ENCODE assay signal across 1 cellular context in the genomic region with DNA sequence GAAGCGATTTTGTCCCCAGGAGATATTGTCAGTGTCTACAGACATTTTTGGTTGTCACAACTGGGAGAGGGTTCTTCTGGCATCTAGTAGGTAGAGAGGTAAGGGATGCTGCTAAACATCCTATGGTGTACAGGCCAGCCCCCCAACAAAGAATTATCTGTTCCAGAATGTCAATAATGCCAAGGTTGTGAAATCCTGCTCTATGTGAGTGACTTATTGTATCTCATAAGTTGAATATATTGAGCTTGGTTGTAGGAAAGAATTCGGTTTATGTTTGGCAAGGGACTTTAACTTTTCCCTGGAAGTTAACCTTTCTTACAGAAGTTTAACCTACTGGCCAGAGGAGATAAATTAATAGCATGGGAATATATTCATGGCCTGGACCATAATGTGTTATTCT.
A peak's percentile ranks its signal among the peaks of the same experiment; 100 is the strongest.
TF ChIP-seq lines count a peak whose summit lies in the region.

No MANE protein-coding gene starts in this region.

TF ChIP-seq in HepG2, 621 proteins besides CTCF, POLR2A, EP300 and RAD21 (continues in another document):
- TF ChIP-seq ISL2 (CRISPR knock-in tag; IDR thresholded peaks at IDR 0.05), result peak; percentile 70
- TF ChIP-seq ZIK1 (CRISPR knock-in tag; IDR thresholded peaks at IDR 0.05; ENCODE audit: borderline replicate concordance, low read depth), result no peak
- TF ChIP-seq JDP2 (CRISPR knock-in tag; IDR thresholded peaks at IDR 0.05; ENCODE audit: borderline replicate concordance), result no peak
- no peak for TF ChIP-seq GATA4 (IDR thresholded peaks at IDR 0.05; ENCODE audit: borderline replicate concordance, low read depth)
- peak; percentile 82 for TF ChIP-seq FOXA3 (CRISPR knock-in tag; IDR thresholded peaks at IDR 0.05)
- TF ChIP-seq RAD51 (IDR thresholded peaks at IDR 0.05; ENCODE audit: borderline replicate concordance), result no peak
- no peak for TF ChIP-seq LCORL (IDR thresholded peaks at IDR 0.05)
- TF ChIP-seq LCORL (CRISPR knock-in tag; IDR thresholded peaks at IDR 0.05), result no peak
- peak; percentile 39; the same call in 1 of the 2 replicates for TF ChIP-seq NR2F2 (IDR thresholded peaks at IDR 0.05; ENCODE audit: borderline replicate concordance, low read depth)
- no peak for TF ChIP-seq YEATS4 (CRISPR knock-in tag; IDR thresholded peaks at IDR 0.05; ENCODE audit: borderline replicate concordance)
- TF ChIP-seq, protein P1, sequence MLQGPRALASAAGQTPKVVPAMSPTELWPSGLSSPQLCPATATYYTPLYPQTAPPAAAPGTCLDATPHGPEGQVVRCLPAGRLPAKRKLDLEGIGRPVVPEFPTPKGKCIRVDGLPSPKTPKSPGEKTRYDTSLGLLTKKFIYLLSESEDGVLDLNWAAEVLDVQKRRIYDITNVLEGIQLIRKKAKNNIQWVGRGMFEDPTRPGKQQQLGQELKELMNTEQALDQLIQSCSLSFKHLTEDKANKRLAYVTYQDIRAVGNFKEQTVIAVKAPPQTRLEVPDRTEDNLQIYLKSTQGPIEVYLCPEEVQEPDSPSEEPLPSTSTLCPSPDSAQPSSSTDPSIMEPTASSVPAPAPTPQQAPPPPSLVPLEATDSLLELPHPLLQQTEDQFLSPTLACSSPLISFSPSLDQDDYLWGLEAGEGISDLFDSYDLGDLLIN (CRISPR knock-in tag; IDR thresholded peaks at IDR 0.05; ENCODE audit: borderline replicate concordance), result no peak
- TF ChIP-seq, protein P2, sequence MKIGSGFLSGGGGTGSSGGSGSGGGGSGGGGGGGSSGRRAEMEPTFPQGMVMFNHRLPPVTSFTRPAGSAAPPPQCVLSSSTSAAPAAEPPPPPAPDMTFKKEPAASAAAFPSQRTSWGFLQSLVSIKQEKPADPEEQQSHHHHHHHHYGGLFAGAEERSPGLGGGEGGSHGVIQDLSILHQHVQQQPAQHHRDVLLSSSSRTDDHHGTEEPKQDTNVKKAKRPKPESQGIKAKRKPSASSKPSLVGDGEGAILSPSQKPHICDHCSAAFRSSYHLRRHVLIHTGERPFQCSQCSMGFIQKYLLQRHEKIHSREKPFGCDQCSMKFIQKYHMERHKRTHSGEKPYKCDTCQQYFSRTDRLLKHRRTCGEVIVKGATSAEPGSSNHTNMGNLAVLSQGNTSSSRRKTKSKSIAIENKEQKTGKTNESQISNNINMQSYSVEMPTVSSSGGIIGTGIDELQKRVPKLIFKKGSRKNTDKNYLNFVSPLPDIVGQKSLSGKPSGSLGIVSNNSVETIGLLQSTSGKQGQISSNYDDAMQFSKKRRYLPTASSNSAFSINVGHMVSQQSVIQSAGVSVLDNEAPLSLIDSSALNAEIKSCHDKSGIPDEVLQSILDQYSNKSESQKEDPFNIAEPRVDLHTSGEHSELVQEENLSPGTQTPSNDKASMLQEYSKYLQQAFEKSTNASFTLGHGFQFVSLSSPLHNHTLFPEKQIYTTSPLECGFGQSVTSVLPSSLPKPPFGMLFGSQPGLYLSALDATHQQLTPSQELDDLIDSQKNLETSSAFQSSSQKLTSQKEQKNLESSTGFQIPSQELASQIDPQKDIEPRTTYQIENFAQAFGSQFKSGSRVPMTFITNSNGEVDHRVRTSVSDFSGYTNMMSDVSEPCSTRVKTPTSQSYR (CRISPR knock-in tag; IDR thresholded peaks at IDR 0.05; ENCODE audit: borderline replicate concordance), result no peak
- no peak for TF ChIP-seq ZNF564 (CRISPR knock-in tag; IDR thresholded peaks at IDR 0.05)
- no peak for TF ChIP-seq ZNF773 (CRISPR knock-in tag; IDR thresholded peaks at IDR 0.05; ENCODE audit: borderline replicate concordance)
- TF ChIP-seq SRF (IDR thresholded peaks at IDR 0.05; ENCODE audit: low read depth, low read length), result no peak
- TF ChIP-seq RARG (CRISPR knock-in tag; IDR thresholded peaks at IDR 0.05; ENCODE audit: low read depth), result no peak
- TF ChIP-seq, protein P3, sequence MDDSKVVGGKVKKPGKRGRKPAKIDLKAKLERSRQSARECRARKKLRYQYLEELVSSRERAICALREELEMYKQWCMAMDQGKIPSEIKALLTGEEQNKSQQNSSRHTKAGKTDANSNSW (CRISPR knock-in tag; IDR thresholded peaks at IDR 0.05; ENCODE audit: borderline replicate concordance), result no peak
- TF ChIP-seq AKAP8 (CRISPR knock-in tag; IDR thresholded peaks at IDR 0.05), result no peak
- TF ChIP-seq, protein P4, sequence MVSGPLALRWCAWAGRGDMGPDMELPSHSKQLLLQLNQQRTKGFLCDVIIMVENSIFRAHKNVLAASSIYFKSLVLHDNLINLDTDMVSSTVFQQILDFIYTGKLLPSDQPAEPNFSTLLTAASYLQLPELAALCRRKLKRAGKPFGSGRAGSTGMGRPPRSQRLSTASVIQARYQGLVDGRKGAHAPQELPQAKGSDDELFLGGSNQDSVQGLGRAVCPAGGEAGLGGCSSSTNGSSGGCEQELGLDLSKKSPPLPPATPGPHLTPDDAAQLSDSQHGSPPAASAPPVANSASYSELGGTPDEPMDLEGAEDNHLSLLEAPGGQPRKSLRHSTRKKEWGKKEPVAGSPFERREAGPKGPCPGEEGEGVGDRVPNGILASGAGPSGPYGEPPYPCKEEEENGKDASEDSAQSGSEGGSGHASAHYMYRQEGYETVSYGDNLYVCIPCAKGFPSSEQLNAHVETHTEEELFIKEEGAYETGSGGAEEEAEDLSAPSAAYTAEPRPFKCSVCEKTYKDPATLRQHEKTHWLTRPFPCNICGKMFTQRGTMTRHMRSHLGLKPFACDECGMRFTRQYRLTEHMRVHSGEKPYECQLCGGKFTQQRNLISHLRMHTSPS (CRISPR knock-in tag; IDR thresholded peaks at IDR 0.05; ENCODE audit: low read depth), result 0 out of 2 replicates have a peak, but pooled peaks have one; percentile 22
- peak; percentile 21; the same call in 1 of the 2 replicates for TF ChIP-seq RARA (CRISPR knock-in tag; IDR thresholded peaks at IDR 0.05)
- TF ChIP-seq PAF1 (CRISPR knock-in tag; IDR thresholded peaks at IDR 0.05), result no peak
- TF ChIP-seq, protein P5, sequence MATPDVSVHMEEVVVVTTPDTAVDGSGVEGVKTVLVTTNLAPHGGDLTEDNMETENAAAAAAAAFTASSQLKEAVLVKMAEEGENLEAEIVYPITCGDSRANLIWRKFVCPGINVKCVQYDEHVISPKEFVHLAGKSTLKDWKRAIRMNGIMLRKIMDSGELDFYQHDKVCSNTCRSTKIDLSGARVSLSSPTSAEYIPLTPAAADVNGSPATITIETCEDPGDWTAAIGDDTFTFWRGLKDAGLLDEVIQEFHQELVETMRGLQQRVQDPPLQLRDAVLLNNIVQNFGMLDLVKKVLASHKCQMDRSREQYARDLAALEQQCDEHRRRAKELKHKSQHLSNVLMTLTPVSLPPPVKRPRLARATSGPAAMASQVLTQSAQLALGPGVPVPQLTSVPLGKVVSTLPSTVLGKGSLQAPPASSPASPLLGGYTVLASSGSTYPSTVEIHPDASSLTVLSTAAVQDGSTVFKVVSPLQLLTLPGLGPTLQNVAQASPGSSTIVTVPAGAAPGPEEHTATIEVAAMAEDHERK (CRISPR knock-in tag; IDR thresholded peaks at IDR 0.05; ENCODE audit: low read depth), result no peak
- peak; percentile 32; the same call in 1 of the 2 replicates for TF ChIP-seq SALL1 (CRISPR knock-in tag; IDR thresholded peaks at IDR 0.05)
- TF ChIP-seq ZNF552 (CRISPR knock-in tag; IDR thresholded peaks at IDR 0.05; ENCODE audit: borderline replicate concordance), result no peak
- no peak for TF ChIP-seq SOX6 (IDR thresholded peaks at IDR 0.05)
- TF ChIP-seq SOX6 (CRISPR knock-in tag; IDR thresholded peaks at IDR 0.05), result peak; percentile 68; the same call in 1 of the 2 replicates
- TF ChIP-seq, protein P6, sequence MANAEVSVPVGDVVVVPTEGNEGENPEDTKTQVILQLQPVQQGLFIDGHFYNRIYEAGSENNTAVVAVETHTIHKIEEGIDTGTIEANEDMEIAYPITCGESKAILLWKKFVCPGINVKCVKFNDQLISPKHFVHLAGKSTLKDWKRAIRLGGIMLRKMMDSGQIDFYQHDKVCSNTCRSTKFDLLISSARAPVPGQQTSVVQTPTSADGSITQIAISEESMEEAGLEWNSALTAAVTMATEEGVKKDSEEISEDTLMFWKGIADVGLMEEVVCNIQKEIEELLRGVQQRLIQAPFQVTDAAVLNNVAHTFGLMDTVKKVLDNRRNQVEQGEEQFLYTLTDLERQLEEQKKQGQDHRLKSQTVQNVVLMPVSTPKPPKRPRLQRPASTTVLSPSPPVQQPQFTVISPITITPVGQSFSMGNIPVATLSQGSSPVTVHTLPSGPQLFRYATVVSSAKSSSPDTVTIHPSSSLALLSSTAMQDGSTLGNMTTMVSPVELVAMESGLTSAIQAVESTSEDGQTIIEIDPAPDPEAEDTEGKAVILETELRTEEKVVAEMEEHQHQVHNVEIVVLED (CRISPR knock-in tag; IDR thresholded peaks at IDR 0.05; ENCODE audit: borderline replicate concordance), result no peak
- TF ChIP-seq SAP130 (CRISPR knock-in tag; IDR thresholded peaks at IDR 0.05; ENCODE audit: low read depth), result no peak
- no peak for TF ChIP-seq MAZ (IDR thresholded peaks at IDR 0.05; ENCODE audit: borderline replicate concordance, low read depth, low read length)
- TF ChIP-seq MAZ (CRISPR knock-in tag; IDR thresholded peaks at IDR 0.05; ENCODE audit: low read depth), result no peak
- 0 out of 2 replicates have a peak, but pooled peaks have one; percentile 37 for TF ChIP-seq BCL6 (CRISPR knock-in tag; IDR thresholded peaks at IDR 0.05)
- peak; percentile 37 for TF ChIP-seq ZMYM4 (CRISPR knock-in tag; IDR thresholded peaks at IDR 0.05)
- TF ChIP-seq ZBTB7B (CRISPR knock-in tag; IDR thresholded peaks at IDR 0.05), result peak; percentile 68; the same call in 1 of the 2 replicates
- TF ChIP-seq CEBPB (IDR thresholded peaks at IDR 0.05; ENCODE audit: borderline replicate concordance, low read depth, low read length), result peak; percentile 70
- TF ChIP-seq, protein P7, sequence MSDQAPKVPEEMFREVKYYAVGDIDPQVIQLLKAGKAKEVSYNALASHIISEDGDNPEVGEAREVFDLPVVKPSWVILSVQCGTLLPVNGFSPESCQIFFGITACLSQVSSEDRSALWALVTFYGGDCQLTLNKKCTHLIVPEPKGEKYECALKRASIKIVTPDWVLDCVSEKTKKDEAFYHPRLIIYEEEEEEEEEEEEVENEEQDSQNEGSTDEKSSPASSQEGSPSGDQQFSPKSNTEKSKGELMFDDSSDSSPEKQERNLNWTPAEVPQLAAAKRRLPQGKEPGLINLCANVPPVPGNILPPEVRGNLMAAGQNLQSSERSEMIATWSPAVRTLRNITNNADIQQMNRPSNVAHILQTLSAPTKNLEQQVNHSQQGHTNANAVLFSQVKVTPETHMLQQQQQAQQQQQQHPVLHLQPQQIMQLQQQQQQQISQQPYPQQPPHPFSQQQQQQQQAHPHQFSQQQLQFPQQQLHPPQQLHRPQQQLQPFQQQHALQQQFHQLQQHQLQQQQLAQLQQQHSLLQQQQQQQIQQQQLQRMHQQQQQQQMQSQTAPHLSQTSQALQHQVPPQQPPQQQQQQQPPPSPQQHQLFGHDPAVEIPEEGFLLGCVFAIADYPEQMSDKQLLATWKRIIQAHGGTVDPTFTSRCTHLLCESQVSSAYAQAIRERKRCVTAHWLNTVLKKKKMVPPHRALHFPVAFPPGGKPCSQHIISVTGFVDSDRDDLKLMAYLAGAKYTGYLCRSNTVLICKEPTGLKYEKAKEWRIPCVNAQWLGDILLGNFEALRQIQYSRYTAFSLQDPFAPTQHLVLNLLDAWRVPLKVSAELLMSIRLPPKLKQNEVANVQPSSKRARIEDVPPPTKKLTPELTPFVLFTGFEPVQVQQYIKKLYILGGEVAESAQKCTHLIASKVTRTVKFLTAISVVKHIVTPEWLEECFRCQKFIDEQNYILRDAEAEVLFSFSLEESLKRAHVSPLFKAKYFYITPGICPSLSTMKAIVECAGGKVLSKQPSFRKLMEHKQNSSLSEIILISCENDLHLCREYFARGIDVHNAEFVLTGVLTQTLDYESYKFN (CRISPR knock-in tag; conservative IDR thresholded peaks at IDR 0.05), result peak; percentile 59
- TF ChIP-seq FOXP1 (IDR thresholded peaks at IDR 0.05), result no peak
- peak; percentile 19; the same call in 1 of the 2 replicates for TF ChIP-seq FOXP1 (CRISPR knock-in tag; IDR thresholded peaks at IDR 0.05)
- TF ChIP-seq ZNF367 (CRISPR knock-in tag; IDR thresholded peaks at IDR 0.05; ENCODE audit: borderline replicate concordance), result no peak
- TF ChIP-seq ZNF747 (CRISPR knock-in tag; IDR thresholded peaks at IDR 0.05; ENCODE audit: borderline replicate concordance), result no peak
- TF ChIP-seq, protein P8, sequence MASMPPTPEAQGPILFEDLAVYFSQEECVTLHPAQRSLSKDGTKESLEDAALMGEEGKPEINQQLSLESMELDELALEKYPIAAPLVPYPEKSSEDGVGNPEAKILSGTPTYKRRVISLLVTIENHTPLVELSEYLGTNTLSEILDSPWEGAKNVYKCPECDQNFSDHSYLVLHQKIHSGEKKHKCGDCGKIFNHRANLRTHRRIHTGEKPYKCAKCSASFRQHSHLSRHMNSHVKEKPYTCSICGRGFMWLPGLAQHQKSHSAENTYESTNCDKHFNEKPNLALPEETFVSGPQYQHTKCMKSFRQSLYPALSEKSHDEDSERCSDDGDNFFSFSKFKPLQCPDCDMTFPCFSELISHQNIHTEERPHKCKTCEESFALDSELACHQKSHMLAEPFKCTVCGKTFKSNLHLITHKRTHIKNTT (CRISPR knock-in tag; IDR thresholded peaks at IDR 0.05), result no peak
- peak; percentile 33; the same call in 1 of the 2 replicates for TF ChIP-seq TBX2 (CRISPR knock-in tag; IDR thresholded peaks at IDR 0.05; ENCODE audit: borderline replicate concordance)
- no peak for TF ChIP-seq GLI4 (CRISPR knock-in tag; IDR thresholded peaks at IDR 0.05; ENCODE audit: borderline replicate concordance)
